In the genomic region with DNA sequence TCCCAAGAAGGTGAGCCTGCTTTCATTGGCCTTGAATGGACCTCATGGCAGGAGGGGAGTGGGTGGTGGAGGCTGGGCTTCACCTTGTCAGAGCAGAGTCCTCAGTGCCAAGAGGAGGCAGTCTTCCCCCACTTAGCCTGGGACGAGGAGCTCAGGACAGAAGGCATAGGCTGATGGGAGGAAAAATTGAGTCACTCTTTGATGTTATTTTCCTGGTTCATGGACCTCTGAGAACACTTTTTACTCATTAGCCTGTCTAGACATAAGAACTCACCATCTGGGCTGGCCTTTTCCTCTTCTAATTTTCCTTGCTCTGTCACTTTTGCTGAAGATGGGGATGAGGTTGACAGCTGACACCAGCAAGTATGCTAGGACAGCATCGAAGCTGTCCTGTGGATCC, we compare ENCODE assay signal across 14 cellular contexts.
DNase-seq lines count a peak whose midpoint lies in the region; ATAC-seq, FAIRE-seq and TF ChIP-seq lines count a peak whose summit lies in the region.
"Had no signal": no experiment of that assay in that cellular context is flagged by ENCODE, and none has a peak within 500 bp of the region (broad histone marks: within the 10 kb centered on the region; RNA-seq: fewer than 3 reads in every experiment).

No MANE protein-coding gene starts in this region.

- no peak overlapping the region for H3K9ac ChIP-seq in BLaER1 treated with 17β-estradiol and CSF1 and Interleukin-3, amounts not matched to agents 10 nM and 100 nM
- no peak overlapping the region for H3K9ac ChIP-seq in GM12878 (ENCODE audit: control insufficient read depth, insufficient read depth, low read length)

- TF ChIP-seq CTCF in GM12878 (IDR thresholded peaks at IDR 0.05 in 2 of 3, conservative IDR thresholded peaks at IDR 0.05 in 1 of 3; ENCODE audit: control insufficient read depth in 2 of 3, extremely low read depth in 1 of 3, insufficient read depth in 1 of 3, low read depth in 3 of 3, low read length in 3 of 3) (no peak), osteoblast (IDR thresholded peaks at IDR 0.05; ENCODE audit: extremely low read depth, low read depth, low read length) (peak; percentile 40)

- H3K27me3 ChIP-seq in BLaER1 treated with 17β-estradiol and CSF1 and Interleukin-3, amounts not matched to agents 10 nM and 100 nM = peaks cover 0 to 21% (median 0%) of the 10 kb centered on the region in 11 experiments; a peak in 4 of 22 replicates
- H3K27me3 ChIP-seq in GM12878 (replicated peaks in 1 of 2; ENCODE audit: control insufficient read depth in 2 of 2, insufficient read depth in 2 of 2, low read length in 1 of 2) (no peaks in the 10 kb centered on the region), osteoblast (ENCODE audit: insufficient read depth, low read length) (no peaks in the 10 kb centered on the region)
- H3K27me3 ChIP-seq: vagina had no signal

- H3K79me2 ChIP-seq in GM12878 (ENCODE audit: control insufficient read depth, insufficient read depth, low read length) (no peaks in the 10 kb centered on the region), osteoblast (ENCODE audit: insufficient read depth, low read length) (no peaks in the 10 kb centered on the region)

- peak overlapping the region; percentile 54 to 85 (median 67) for H3K4me2 ChIP-seq in BLaER1 treated with 17β-estradiol and CSF1 and Interleukin-3, amounts not matched to agents 10 nM and 100 nM
- H3K4me2 ChIP-seq in GM12878 (ENCODE audit: control insufficient read depth, insufficient read depth) (peak overlapping the region; percentile 13; the same call in 1 of the 2 replicates), osteoblast (ENCODE audit: insufficient read depth, low read length) (peak overlapping the region; percentile 58)

- no TSS peak for BruUV-seq in GM12878 (replicated peaks; lab: Mats Ljungman, UMichigan)

- H3K36me3 ChIP-seq in BLaER1 treated with 17β-estradiol and CSF1 and Interleukin-3, amounts not matched to agents 10 nM and 100 nM = no peaks in the 10 kb centered on the region
- H3K36me3 ChIP-seq in GM12878 (ENCODE audit: control insufficient read depth in 2 of 2, insufficient read depth in 2 of 2, low read length in 1 of 2) (no peaks in the 10 kb centered on the region), osteoblast (ENCODE audit: insufficient read depth, low read length) (no peaks in the 10 kb centered on the region)
- H3K36me3 ChIP-seq: vagina had no signal

- RAD21 ChIA-PET in GM12878 (lab: Charles Lee; ENCODE audit: unreplicated experiment) = interaction anchor here (1.6 kb wide), 1 partner anchor 20 kb away, joined by 3 read pairs; no protein-coding TSS in a partner anchor

- SMC1A ChIA-PET in GM12878 (lab: Charles Lee; ENCODE audit: uncharacterized antibody, unreplicated experiment) = interaction anchor here (1.0 to 1.4 kb wide), 4 partner anchors 10 to 138 kb away, joined by 3 to 4 read pairs (median 3); no protein-coding TSS in a partner anchor

- POLR2A ChIA-PET in GM12878 (lab: Charles Lee) = interaction anchor here (0.5 kb wide), 1 partner anchor 1517 kb away, joined by 3 read pairs; no protein-coding TSS in a partner anchor

- TF ChIP-seq RAD21 in GM12878 (IDR thresholded peaks at IDR 0.05; ENCODE audit: insufficient read depth, low read depth, low read length) = peak; percentile 35; the same call in 1 of the 2 replicates

- no peak for TF ChIP-seq POLR2A in GM12878 (IDR thresholded peaks at IDR 0.05; ENCODE audit: low read depth, low read length)

- in situ Hi-C loops in GM12878 (cut with MboI) = loop anchor here (5.0 kb wide), 1 partner anchor 137 kb away; no protein-coding TSS in a partner anchor

- 3% methylated on average over 2 of the region's 2 CpGs for WGBS in GM12878 (ENCODE audit: insufficient coverage, insufficient replicate concordance, low lambda C conversion rate, missing lambda C conversion rate)

- H2AFZ ChIP-seq in GM12878 (ENCODE audit: control insufficient read depth, low read depth, low read length) (no peak overlapping the region), osteoblast (ENCODE audit: low read length) (peak overlapping the region; percentile 11)

- H3K27ac ChIP-seq in BLaER1 treated with 17β-estradiol and CSF1 and Interleukin-3, amounts not matched to agents 10 nM and 100 nM = peak overlapping the region in 1 of 11 experiments; percentile 23; a peak in 2 of 22 replicates
- H3K27ac ChIP-seq in GM12878 (ENCODE audit: control insufficient read depth, insufficient read depth) (peak overlapping the region; percentile 23), osteoblast (ENCODE audit: low read depth, low read length) (peak overlapping the region; percentile 80)
- H3K27ac ChIP-seq: vagina had no signal

- H3K9me3 ChIP-seq in BLaER1 treated with 17β-estradiol and CSF1 and Interleukin-3, amounts not matched to agents 10 nM and 100 nM (replicated peaks in 1 of 11) = no peaks in the 10 kb centered on the region
- H3K9me3 ChIP-seq in GM12878 (replicated peaks; ENCODE audit: control insufficient read depth, insufficient read depth, low read length) (no peaks in the 10 kb centered on the region), osteoblast (ENCODE audit: low read depth, low read length) (no peaks in the 10 kb centered on the region)
- H3K9me3 ChIP-seq: vagina had no signal

- H3K4me1 ChIP-seq in BLaER1 treated with 17β-estradiol and CSF1 and Interleukin-3, amounts not matched to agents 10 nM and 100 nM = peaks cover 34 to 54% (median 51%) of the 10 kb centered on the region in 10 experiments
- peaks cover 23% of the 10 kb centered on the region for H3K4me1 ChIP-seq in GM12878 (ENCODE audit: control insufficient read depth, insufficient read depth, low read length)
- H3K4me1 ChIP-seq in osteoblast (ENCODE audit: insufficient read depth, low read length) = peaks cover 19% of the 10 kb centered on the region
- H3K4me1 ChIP-seq: vagina had no signal

- CTCF ChIA-PET in GM12878 (lab: Yijun Ruan, JAX) = interaction anchor here (0.8 to 1.3 kb wide), 2 partner anchors 21 to 22 kb away, joined by 3 to 4 read pairs; no protein-coding TSS in a partner anchor

- DNase-seq in HCEC 1CT (peak; percentile 60), GM12878 (ENCODE audit: low read depth, low spot score) (no peak), osteoblast (ENCODE audit: insufficient read length, low spot score, missing footprints) (peak; percentile 83), NCI-H1694 treated with DMSO at 0.1 percent for 48 hours (lab: John Stamatoyannopoulos, UW) (no peak), COLO668 (lab: John Stamatoyannopoulos, UW; ENCODE audit: unreplicated experiment) (no peak), OCI-M2 (lab: John Stamatoyannopoulos, UW; ENCODE audit: unreplicated experiment) (no peak)
- DNase-seq: activated gamma-delta T cell; CD4-positive, alpha-beta memory T cell; GOT3; left cardiac atrium; NCI-H524 treated with DMSO at 0.1 percent for 48 hours had no signal

- intact Hi-C loops in GM12878 (cut with micrococcal nuclease; ENCODE audit: unreplicated experiment) = loop anchor here (10.0 kb wide), 1 partner anchor 359 kb away; no protein-coding TSS in a partner anchor

- FAIRE-seq in GM12878 (lab: Jason Lieb, UNC) = no peak
- FAIRE-seq: endothelial cell of umbilical vein had no signal

- TF ChIP-seq EP300 in GM12878 (IDR thresholded peaks at IDR 0.05; ENCODE audit: borderline replicate concordance in 1 of 2, control insufficient read depth in 1 of 2, low read depth in 2 of 2, low read length in 2 of 2) = no peak

- H4K20me1 ChIP-seq in BLaER1 treated with 17β-estradiol and CSF1 and Interleukin-3, amounts not matched to agents 10 nM and 100 nM = no peaks in the 10 kb centered on the region
- no peaks in the 10 kb centered on the region for H4K20me1 ChIP-seq in GM12878 (ENCODE audit: control insufficient read depth, insufficient read depth)
- no peaks in the 10 kb centered on the region for H4K20me1 ChIP-seq in osteoblast (ENCODE audit: insufficient read depth, low read length)

- no peak for ATAC-seq in GM12878

- H3K4me3 ChIP-seq in BLaER1 treated with 17β-estradiol and CSF1 and Interleukin-3, amounts not matched to agents 10 nM and 100 nM = no peak overlapping the region
- H3K4me3 ChIP-seq in GM12878 (no peak overlapping the region), osteoblast (ENCODE audit: insufficient read depth, low read length) (no peak overlapping the region)
- H3K4me3 ChIP-seq: vagina had no signal

TF ChIP-seq in GM12878, 131 proteins besides CTCF, POLR2A, EP300 and RAD21 (continues in another document):
- no peak for TF ChIP-seq SREBF1 (IDR thresholded peaks at IDR 0.05; ENCODE audit: low read length)
- TF ChIP-seq GATAD2B (conservative IDR thresholded peaks at IDR 0.05; ENCODE audit: low read depth) = no peak
- TF ChIP-seq TCF7 (IDR thresholded peaks at IDR 0.05; ENCODE audit: borderline replicate concordance) = no peak
- TF ChIP-seq, protein P1, sequence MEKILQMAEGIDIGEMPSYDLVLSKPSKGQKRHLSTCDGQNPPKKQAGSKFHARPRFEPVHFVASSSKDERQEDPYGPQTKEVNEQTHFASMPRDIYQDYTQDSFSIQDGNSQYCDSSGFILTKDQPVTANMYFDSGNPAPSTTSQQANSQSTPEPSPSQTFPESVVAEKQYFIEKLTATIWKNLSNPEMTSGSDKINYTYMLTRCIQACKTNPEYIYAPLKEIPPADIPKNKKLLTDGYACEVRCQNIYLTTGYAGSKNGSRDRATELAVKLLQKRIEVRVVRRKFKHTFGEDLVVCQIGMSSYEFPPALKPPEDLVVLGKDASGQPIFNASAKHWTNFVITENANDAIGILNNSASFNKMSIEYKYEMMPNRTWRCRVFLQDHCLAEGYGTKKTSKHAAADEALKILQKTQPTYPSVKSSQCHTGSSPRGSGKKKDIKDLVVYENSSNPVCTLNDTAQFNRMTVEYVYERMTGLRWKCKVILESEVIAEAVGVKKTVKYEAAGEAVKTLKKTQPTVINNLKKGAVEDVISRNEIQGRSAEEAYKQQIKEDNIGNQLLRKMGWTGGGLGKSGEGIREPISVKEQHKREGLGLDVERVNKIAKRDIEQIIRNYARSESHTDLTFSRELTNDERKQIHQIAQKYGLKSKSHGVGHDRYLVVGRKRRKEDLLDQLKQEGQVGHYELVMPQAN (conservative IDR thresholded peaks at IDR 0.05) = no peak
- TF ChIP-seq, protein P2, sequence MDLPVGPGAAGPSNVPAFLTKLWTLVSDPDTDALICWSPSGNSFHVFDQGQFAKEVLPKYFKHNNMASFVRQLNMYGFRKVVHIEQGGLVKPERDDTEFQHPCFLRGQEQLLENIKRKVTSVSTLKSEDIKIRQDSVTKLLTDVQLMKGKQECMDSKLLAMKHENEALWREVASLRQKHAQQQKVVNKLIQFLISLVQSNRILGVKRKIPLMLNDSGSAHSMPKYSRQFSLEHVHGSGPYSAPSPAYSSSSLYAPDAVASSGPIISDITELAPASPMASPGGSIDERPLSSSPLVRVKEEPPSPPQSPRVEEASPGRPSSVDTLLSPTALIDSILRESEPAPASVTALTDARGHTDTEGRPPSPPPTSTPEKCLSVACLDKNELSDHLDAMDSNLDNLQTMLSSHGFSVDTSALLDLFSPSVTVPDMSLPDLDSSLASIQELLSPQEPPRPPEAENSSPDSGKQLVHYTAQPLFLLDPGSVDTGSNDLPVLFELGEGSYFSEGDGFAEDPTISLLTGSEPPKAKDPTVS (IDR thresholded peaks at IDR 0.05; ENCODE audit: low read depth, low read length) = no peak
- no peak for TF ChIP-seq EED (IDR thresholded peaks at IDR 0.05; ENCODE audit: low read depth)

Comparison
In these comparisons a context has a peak if more than half of its experiments do, and no peak if none do; other contexts are left out.
1. H3K4me2 ChIP-seq: peak in every context shown above with its lines; median percentile 67 in BLaER1 treated with 17β-estradiol and CSF1 and Interleukin-3, amounts not matched to agents 10 nM and 100 nM; 58 in osteoblast; 13 in GM12878.
2. DNase-seq: peak in HCEC 1CT (single experiment) and osteoblast (single experiment); none in GM12878 (single experiment), NCI-H1694 treated with DMSO at 0.1 percent for 48 hours (single experiment), COLO668 (single experiment) and OCI-M2 (single experiment).